In genomic region chr6:1633366-1634021, GRCh38 we compare ENCODE assay signal across 23 cellular contexts.
"Had no signal": no experiment of that assay in that cellular context is flagged by ENCODE, and none has a peak within 500 bp of the region (broad histone marks: within the 10 kb centered on the region; RNA-seq: fewer than 3 reads in every experiment).

No MANE protein-coding gene starts in this region.

- H3K9ac ChIP-seq: parathyroid adenoma had no signal

- H3K27ac ChIP-seq: heart right ventricle, hepatocyte, left ventricle myocardium inferior, parathyroid adenoma, right atrium auricular region, transverse colon, upper lobe of left lung, vagina had no signal

- ATAC-seq: natural killer cell; stimulated activated memory B cell treated with anti-CD40 and anti-IgM and Interleukin-4, amounts not matched to agents 10 μg/mL and 1 μg/mL and 100 μg/mL, for 72 hours; stimulated activated naive CD8-positive, alpha-beta T cell treated with anti-CD3 and anti-CD28 coated beads, Interleukin-15, amount 100 ng/mL, for 72 hours had no signal

- H3K36me3 ChIP-seq: heart right ventricle, left ventricle myocardium inferior, right atrium auricular region, transverse colon, upper lobe of left lung, vagina had no signal

- H3K4me3 ChIP-seq: heart right ventricle, hepatocyte, left ventricle myocardium inferior, right atrium auricular region, smooth muscle cell, transverse colon, upper lobe of left lung, vagina had no signal

- FAIRE-seq: keratinocyte had no signal

- H3K27me3 ChIP-seq: right atrium auricular region, upper lobe of left lung, vagina had no signal

- H3K9me3 ChIP-seq: heart right ventricle, left ventricle myocardium inferior, right atrium auricular region, transverse colon, upper lobe of left lung, vagina had no signal

- H3K4me1 ChIP-seq: parathyroid adenoma, transverse colon had no signal

- DNase-seq: heart right ventricle; left ventricle myocardium inferior; mesenchymal stem cell; naive B cell; natural killer cell; nephron progenitor cell; nucleus accumbens; stimulated activated CD4-positive, alpha-beta T cell treated with anti-CD3 and anti-CD28 coated beads, Interleukin-1b, Interleukin-23, amount 100 ng/mL, for 48 hours; stimulated activated CD4-positive, alpha-beta T cell treated with anti-CD3 and anti-CD28 coated beads, Interleukin-2, amount 100 ng/mL, for 48 hours; stimulated activated CD4-positive, alpha-beta T cell treated with anti-CD3 and anti-CD28 coated beads, Interleukin-4, amount 100 ng/mL, for 4 hours; stimulated activated CD8-positive, alpha-beta memory T cell treated with anti-CD3 and anti-CD28 coated beads, Interleukin-4, amount 100 ng/mL, for 48 hours; stimulated activated naive CD4-positive, alpha-beta T cell treated with Interleukin-2 at 50 U/mL for 16 hours; stimulated activated naive CD8-positive, alpha-beta T cell treated with anti-CD3 and anti-CD28 coated beads, Interleukin-15, amount 100 ng/mL, for 72 hours; substantia nigra; transverse colon; upper lobe of left lung had no signal

- H3K4me2 ChIP-seq: hepatocyte, smooth muscle cell had no signal

- H2AFZ ChIP-seq: hepatocyte, parathyroid adenoma had no signal
